Comparison of ENCODE assay signal across 9 cellular contexts in genomic region chr12:12474471-12474928, GRCh38.
DNase-seq lines count a peak whose midpoint lies in the region; ATAC-seq and TF ChIP-seq lines count a peak whose summit lies in the region.
"Had no signal": no experiment of that assay in that cellular context is flagged by ENCODE, and none has a peak within 500 bp of the region (broad histone marks: within the 10 kb centered on the region; RNA-seq: fewer than 3 reads in every experiment).

No MANE protein-coding gene starts in this region.

- intact Hi-C loops in sigmoid colon (cut with DNase I) = no loop called here

- H3K4me3 ChIP-seq in sigmoid colon = no peak overlapping the region

- H3K36me3 ChIP-seq in sigmoid colon = peaks cover 10 to 43% (median 15%) of the 10 kb centered on the region in 4 donors

- H3K27ac Mint-ChIP-seq in brain = peak overlapping the region in 3 of 5 experiments; percentile 47 to 80 (median 70)

- no peak for TF ChIP-seq POLR2A in sigmoid colon (IDR thresholded peaks at IDR 0.05)

- no peaks in the 10 kb centered on the region for H3K27me3 ChIP-seq in sigmoid colon

- no peak for TF ChIP-seq EP300 in sigmoid colon (IDR thresholded peaks at IDR 0.05)

- 70 to 79% methylated on average over 8 of the region's 8 CpGs for WGBS in sigmoid colon, 2 donors

- peak; percentile 38 for ATAC-seq in HG03520 (IDR thresholded peaks at IDR 0.05; ENCODE audit: unreplicated experiment)

- H3K27me3 Mint-ChIP-seq in brain = peaks cover 3% of the 10 kb centered on the region

- peaks cover 0 to 11% (median 8%) of the 10 kb centered on the region in 5 experiments for H3K9me3 Mint-ChIP-seq in brain

- H3K36me3 Mint-ChIP-seq in brain = peaks cover 84% of the 10 kb centered on the region

- H3K4me1 ChIP-seq in sigmoid colon = no peaks in the 10 kb centered on the region

- peak overlapping the region in 1 of 5 experiments; percentile 15 for H3K4me3 Mint-ChIP-seq in brain

- H3K27ac ChIP-seq in sigmoid colon = no peak overlapping the region

- H3K4me1 Mint-ChIP-seq in brain = peaks cover 4% of the 10 kb centered on the region

- H3K9me3 ChIP-seq in sigmoid colon = no peaks in the 10 kb centered on the region

- TF ChIP-seq CTCF in brain (conservative IDR thresholded peaks at IDR 0.05) (no peak), sigmoid colon (IDR thresholded peaks at IDR 0.05) (no peak)

- peak; percentile 54 for DNase-seq in stimulated activated naive CD4-positive, alpha-beta T cell treated with Interleukin-2 at 50 U/mL for 16 hours (lab: John Stamatoyannopoulos, UW)
- DNase-seq in stimulated activated naive CD4-positive, alpha-beta T cell (lab: John Stamatoyannopoulos, UW) = no peak
- DNase-seq in NCI-H1048 (lab: John Stamatoyannopoulos, UW) (no peak), SW480 (ENCODE audit: low spot score) (no peak), sigmoid colon (no peak), DMS114 treated with DMSO at 0.1 percent for 48 hours (lab: John Stamatoyannopoulos, UW; ENCODE audit: unreplicated experiment) (no peak)
- DNase-seq: anterior cingulate cortex had no signal
